Comparison of ENCODE assay signal across 25 cellular contexts in genomic region chr14:104265918-104266642, GRCh38.
DNase-seq lines count a peak whose midpoint lies in the region; ATAC-seq, FAIRE-seq and TF ChIP-seq lines count a peak whose summit lies in the region.
"Had no signal": no experiment of that assay in that cellular context is flagged by ENCODE, and none has a peak within 500 bp of the region (broad histone marks: within the 10 kb centered on the region; RNA-seq: fewer than 3 reads in every experiment).

No MANE protein-coding gene starts in this region.

- no peak overlapping the region for H2BK5ac ChIP-seq in H1 (ENCODE audit: low read depth, low read length)

- ATAC-seq in left ventricle myocardium superior (no peak), GM21737 (IDR thresholded peaks at IDR 0.05; ENCODE audit: unreplicated experiment) (no peak)
- ATAC-seq: activated CD8-positive, alpha-beta T cell treated with anti-CD3 and anti-CD28 coated beads, Interleukin-2, amount 10 ng/mL, durations not matched to agents 7 days and 5 days; foreskin keratinocyte; K562; naive thymus-derived CD8-positive, alpha-beta T cell; Panc1; pancreas; SK-N-SH treated with all-trans-retinoic acid at 6 μM for 48 hours; stimulated activated naive B cell treated with anti-CD40 and anti-IgM and Interleukin-4, amounts not matched to agents 10 μg/mL and 1 μg/mL and 100 μg/mL, for 72 hours; WTC11 had no signal

- no peaks in the 10 kb centered on the region for H3K23me2 ChIP-seq in H1 (ENCODE audit: low read depth, low read length)

- peaks cover 12% of the 10 kb centered on the region for H3K36me3 Mint-ChIP-seq in endothelial cell (ENCODE audit: low read depth, unreplicated experiment)
- H3K36me3 Mint-ChIP-seq: CD4-positive, alpha-beta memory T cell; memory B cell; stimulated activated naive B cell treated with anti-CD40 and anti-IgM and Interleukin-4, amounts not matched to agents 10 μg/mL and 1 μg/mL and 100 μg/mL, for 72 hours had no signal

- in situ Hi-C loops in GM23248 (cut with MboI) = no loop called here

- no peaks in the 10 kb centered on the region for H3K9me2 ChIP-seq in GM23248 (ENCODE audit: insufficient read depth)

- TF ChIP-seq CTCF in H1 (IDR thresholded peaks at IDR 0.05; ENCODE audit: control extremely low read depth in 1 of 3, insufficient read depth in 1 of 3, low read depth in 1 of 3, low read length in 3 of 3) (no peak), testis (IDR thresholded peaks at IDR 0.05) (no peak), endothelial cell (IDR thresholded peaks at IDR 0.05; ENCODE audit: unreplicated experiment) (no peak)

- TF ChIP-seq POLR2A in H1 (IDR thresholded peaks at IDR 0.05; ENCODE audit: control extremely low read depth in 1 of 2, low read depth in 2 of 2, low read length in 2 of 2) (no peak), testis (IDR thresholded peaks at IDR 0.05) (no peak)

- H3K9me3 Mint-ChIP-seq in endothelial cell (ENCODE audit: unreplicated experiment) = peaks cover under 1% of the 10 kb centered on the region

- POLR2A ChIA-PET in H1 (lab: Charles Lee; ENCODE audit: partially characterized antibody) = no interaction called here

- H3K27me3 ChIP-seq in H1 (replicated peaks in 1 of 4; ENCODE audit: control insufficient read depth in 3 of 4, extremely low read depth in 1 of 4, insufficient read depth in 3 of 4, low read length in 3 of 4) (no peaks in the 10 kb centered on the region), testis (no peaks in the 10 kb centered on the region), GM23248 (replicated peaks; ENCODE audit: insufficient read depth) (no peaks in the 10 kb centered on the region)
- H3K27me3 ChIP-seq: foreskin keratinocyte, pancreas, tibial nerve had no signal

- H4K20me1 ChIP-seq in H1 (replicated peaks in 1 of 2; ENCODE audit: control insufficient read depth in 1 of 2, insufficient read depth in 2 of 2, low read length in 2 of 2) (peaks cover 0 to 2% of the 10 kb centered on the region in 2 experiments), GM23248 (ENCODE audit: insufficient read depth) (no peaks in the 10 kb centered on the region)

- H3K27ac Mint-ChIP-seq in endothelial cell (ENCODE audit: unreplicated experiment) = no peak overlapping the region
- H3K27ac Mint-ChIP-seq: activated CD8-positive, alpha-beta T cell treated with anti-CD3 and anti-CD28 coated beads, Interleukin-2, amount 10 ng/mL, durations not matched to agents 7 days and 5 days; CD4-positive, alpha-beta memory T cell; memory B cell; stimulated activated naive B cell treated with anti-CD40 and anti-IgM and Interleukin-4, amounts not matched to agents 10 μg/mL and 1 μg/mL and 100 μg/mL, for 72 hours; WTC11 had no signal

- no peak overlapping the region for H2BK15ac ChIP-seq in H1 (ENCODE audit: low read length)

- H2AFZ ChIP-seq in H1 (ENCODE audit: low read length) (no peak overlapping the region; the same call in 1 of the 2 replicates), GM23248 (no peak overlapping the region)

- H2AK5ac ChIP-seq in H1 (ENCODE audit: low read depth, low read length) = no peak overlapping the region

- H3K18ac ChIP-seq in H1 (ENCODE audit: extremely low read depth, low read length) = no peak overlapping the region

- H3K79me2 ChIP-seq in H1 (ENCODE audit: control insufficient read depth in 1 of 2, insufficient read depth in 2 of 2, low read length in 2 of 2) (no peaks in the 10 kb centered on the region), GM23248 (ENCODE audit: insufficient read depth) (no peaks in the 10 kb centered on the region)

- 90% methylated on average over 21 of the region's 21 CpGs; no CpG with 5 or more reads in 1 of the 2 experiments for WGBS in H1 (ENCODE audit: extremely low coverage in 1 of 2, insufficient coverage in 1 of 2, insufficient read length in 1 of 2, insufficient replicate concordance in 2 of 2, low coverage in 1 of 2, low lambda C conversion rate in 2 of 2, missing lambda C conversion rate in 1 of 2), 2 experiments
- WGBS in testis, 2 donors = 85 to 89% methylated on average over 21 of the region's 21 CpGs
- 45 to 46% methylated on average over 21 of the region's 21 CpGs for WGBS in GM23248 (ENCODE audit: low coverage in 1 of 2, low lambda C conversion rate in 2 of 2, missing lambda C conversion rate in 2 of 2), 2 experiments

- no peak overlapping the region for H2BK120ac ChIP-seq in H1 (replicated peaks; ENCODE audit: low read depth, low read length)

- no peak overlapping the region for H3K23ac ChIP-seq in H1 (ENCODE audit: insufficient read length)

- no peak overlapping the region for H3K4me3 Mint-ChIP-seq in endothelial cell (ENCODE audit: unreplicated experiment)
- H3K4me3 Mint-ChIP-seq: activated CD8-positive, alpha-beta T cell treated with anti-CD3 and anti-CD28 coated beads, Interleukin-2, amount 10 ng/mL, durations not matched to agents 7 days and 5 days; CD4-positive, alpha-beta memory T cell; memory B cell; naive thymus-derived CD8-positive, alpha-beta T cell; stimulated activated naive B cell treated with anti-CD40 and anti-IgM and Interleukin-4, amounts not matched to agents 10 μg/mL and 1 μg/mL and 100 μg/mL, for 72 hours; WTC11 had no signal

- no peak for FAIRE-seq in H1 (lab: Jason Lieb, UNC)
- FAIRE-seq: K562, keratinocyte, pancreas had no signal

- H2BK12ac ChIP-seq in H1 (ENCODE audit: low read depth, low read length) = peak overlapping the region; percentile 62; the same call in 1 of the 2 replicates

- no peak overlapping the region for H3K27ac ChIP-seq in H1 (ENCODE audit: low read depth, low read length)
- H3K27ac ChIP-seq in testis = no peak overlapping the region
- H3K27ac ChIP-seq in GM23248 = no peak overlapping the region
- H3K27ac ChIP-seq: epithelial cell of prostate, foreskin keratinocyte, pancreas, tibial nerve had no signal

- intact Hi-C loops in cardiac septum (cut with DNase I) = no loop called here
- intact Hi-C loops in left ventricle myocardium superior (cut with micrococcal nuclease) = no loop called here
- intact Hi-C loops in testis (cut with DNase I; ENCODE audit: low total_unique reads) = no loop called here

- H3K56ac ChIP-seq in H1 (replicated peaks; ENCODE audit: insufficient read length, low read depth, low read length) = no peak overlapping the region

- H3K36me3 ChIP-seq in H1 (ENCODE audit: control insufficient read depth in 2 of 4, insufficient read depth in 4 of 4, low read length in 3 of 4) = no peaks in the 10 kb centered on the region
- no peaks in the 10 kb centered on the region for H3K36me3 ChIP-seq in testis (ENCODE audit: low read depth, missing control alignments)
- H3K36me3 ChIP-seq in GM23248 (ENCODE audit: low read depth) = no peaks in the 10 kb centered on the region
- H3K36me3 ChIP-seq: pancreas, tibial nerve had no signal

- H3K4me1 ChIP-seq in H1 (replicated peaks in 1 of 4; ENCODE audit: control insufficient read depth in 3 of 4, insufficient read depth in 4 of 4, low read length in 3 of 4) = peaks cover 0 to 4% (median 1%) of the 10 kb centered on the region in 4 experiments; a peak in 2 of 7 replicates
- H3K4me1 ChIP-seq in testis = no peaks in the 10 kb centered on the region
- no peaks in the 10 kb centered on the region for H3K4me1 ChIP-seq in GM23248 (ENCODE audit: insufficient read depth)
- H3K4me1 ChIP-seq: foreskin keratinocyte, pancreas had no signal

- H3K9me3 ChIP-seq in H1 (ENCODE audit: insufficient read depth in 2 of 2, low read depth in 1 of 2, low read length in 1 of 2) (0 out of 4 replicates have a peak, but pooled peaks cover 0 to 3% of the 10 kb centered on the region in 2 experiments), testis (no peaks in the 10 kb centered on the region), GM23248 (ENCODE audit: low read depth) (no peaks in the 10 kb centered on the region)
- H3K9me3 ChIP-seq: pancreas had no signal

- no peak for TF ChIP-seq EP300 in H1 (IDR thresholded peaks at IDR 0.05; ENCODE audit: borderline replicate concordance in 1 of 2, low read depth in 2 of 2, low read length in 2 of 2)

- no peak overlapping the region for H3K14ac ChIP-seq in H1 (ENCODE audit: insufficient read length)

- H2BK20ac ChIP-seq in H1 (ENCODE audit: low read length) = no peak overlapping the region

- H4K91ac ChIP-seq in H1 (replicated peaks; ENCODE audit: insufficient read length, low read length) = no peak overlapping the region

- TF ChIP-seq RAD21 in H1 (IDR thresholded peaks at IDR 0.05 in 1 of 2, conservative IDR thresholded peaks at IDR 0.05 in 1 of 2; ENCODE audit: low read depth in 2 of 2, low read length in 2 of 2) = no peak

- H3F3A ChIP-seq in GM23248 (ENCODE audit: insufficient read depth) = no peaks in the 10 kb centered on the region

- H3K9ac ChIP-seq in H1 (replicated peaks in 1 of 4; ENCODE audit: extremely low read depth in 1 of 4, low read depth in 3 of 4, low read length in 3 of 4) = no peak overlapping the region
- H3K9ac ChIP-seq in GM23248 = no peak overlapping the region

- H3K4me2 ChIP-seq in H1 (ENCODE audit: insufficient read depth in 1 of 2, low read depth in 2 of 2, low read length in 2 of 2) (no peak overlapping the region), GM23248 (ENCODE audit: unreplicated experiment) (no peak overlapping the region)

- no peak overlapping the region for H4K5ac ChIP-seq in H1 (ENCODE audit: insufficient read length, low read depth, low read length)

- no peak overlapping the region for H4K8ac ChIP-seq in H1 (ENCODE audit: extremely low read depth, insufficient read depth, low read length)

- H3K4me3 ChIP-seq in H1 (ENCODE audit: extremely low read depth in 1 of 4, insufficient read depth in 2 of 4, low read depth in 3 of 4, low read length in 4 of 4) (no peak overlapping the region), testis (no peak overlapping the region), GM23248 (no peak overlapping the region)
- H3K4me3 ChIP-seq: K562, pancreas, tibial nerve had no signal

- DNase-seq in cardiac septum (ENCODE audit: low spot score) (peak; percentile 20), left ventricle myocardium superior (no peak), NCI-H2227 (lab: John Stamatoyannopoulos, UW; ENCODE audit: unreplicated experiment) (peak; percentile 44), H1 (ENCODE audit: low read depth in 1 of 2, low spot score in 2 of 2) (no peak), testis (peak; percentile 9), GM23248 (no peak), endothelial cell (ENCODE audit: low spot score) (no peak)
- DNase-seq: activated CD8-positive, alpha-beta T cell treated with anti-CD3 and anti-CD28 coated beads, Interleukin-2, amount 10 ng/mL, durations not matched to agents 7 days and 5 days; CD4-positive, alpha-beta memory T cell; foreskin keratinocyte; hypothalamus; MM.1S; naive thymus-derived CD8-positive, alpha-beta T cell; NCI-H345; stimulated activated naive B cell treated with anti-CD40 and anti-IgM and Interleukin-4, amounts not matched to agents 10 μg/mL and 1 μg/mL and 100 μg/mL, for 72 hours had no signal

- no peaks in the 10 kb centered on the region for H3K79me1 ChIP-seq in H1 (ENCODE audit: low read depth, low read length)

- H3K4me1 Mint-ChIP-seq in endothelial cell (ENCODE audit: unreplicated experiment) = peaks cover 19% of the 10 kb centered on the region
- H3K4me1 Mint-ChIP-seq: memory B cell had no signal

- CTCF ChIA-PET in H1 (lab: Charles Lee; ENCODE audit: partially characterized antibody) = no interaction called here

- H3K27me3 Mint-ChIP-seq in endothelial cell (ENCODE audit: unreplicated experiment) = peaks cover 6% of the 10 kb centered on the region
- H3K27me3 Mint-ChIP-seq: CD4-positive, alpha-beta memory T cell had no signal

- H3K4ac ChIP-seq in H1 (replicated peaks; ENCODE audit: insufficient read length, low read depth, low read length) = no peak overlapping the region

TF ChIP-seq in H1, 55 proteins besides CTCF, POLR2A, EP300 and RAD21 (continues in another document):
- no peak for TF ChIP-seq CHD2 (IDR thresholded peaks at IDR 0.05; ENCODE audit: low read length)

Comparison
In these comparisons a context has a peak if more than half of its experiments do, and no peak if none do; other contexts are left out.
1. DNase-seq: peak in cardiac septum (single experiment), NCI-H2227 (single experiment) and testis (single experiment); none in left ventricle myocardium superior (single experiment), H1 (0 of 2), GM23248 (single experiment) and endothelial cell (single experiment).